Comparison of ENCODE assay signal across 10 cellular contexts in genomic region chr14:35339761-35340406, GRCh38. TPM values are rescaled to one million over a fixed set of nuclear protein-coding genes. Genes with fewer than 3 reads are reported as not detected.
DNase-seq lines count a peak whose midpoint lies in the region; ATAC-seq lines count a peak whose summit lies in the region.
"Had no signal": no experiment of that assay in that cellular context is flagged by ENCODE, and none has a peak within 500 bp of the region (broad histone marks: within the 10 kb centered on the region; RNA-seq: fewer than 3 reads in every experiment).

No MANE protein-coding gene starts in this region.

- peak overlapping the region; percentile 45 for H3K4me3 ChIP-seq in BLaER1
- no peak overlapping the region for H3K4me3 ChIP-seq in H7 (ENCODE audit: insufficient read depth, low read depth, low read length)
- H3K4me3 ChIP-seq in mesendoderm (ENCODE audit: low read length), result no peak overlapping the region
- H3K4me3 ChIP-seq: lung had no signal

- H3K56ac ChIP-seq in mesendoderm (ENCODE audit: low read length), result peak overlapping the region; percentile 17

- peaks cover 91% of the 10 kb centered on the region for H3K4me1 ChIP-seq in BLaER1
- H3K4me1 ChIP-seq in mesendoderm (ENCODE audit: control insufficient read depth, low read depth, low read length), result peaks cover 12% of the 10 kb centered on the region

- H4K8ac ChIP-seq in mesendoderm (ENCODE audit: low read depth, low read length), result no peak overlapping the region

- H3K9ac ChIP-seq in BLaER1 (peak overlapping the region; percentile 73), mesendoderm (ENCODE audit: low read length) (no peak overlapping the region)

- no peaks in the 10 kb centered on the region for H3K79me1 ChIP-seq in mesendoderm (ENCODE audit: low read length)

- H3K4me2 ChIP-seq in BLaER1 (peak overlapping the region; percentile 75), mesendoderm (ENCODE audit: low read length) (no peak overlapping the region)

- no peaks in the 10 kb centered on the region for H3K27me3 ChIP-seq in BLaER1
- H3K27me3 ChIP-seq in H7 (ENCODE audit: control insufficient read depth, insufficient read depth, low read length), result no peaks in the 10 kb centered on the region
- no peaks in the 10 kb centered on the region for H3K27me3 ChIP-seq in mesendoderm (ENCODE audit: insufficient read depth, low read length, poor library complexity)

- no peaks in the 10 kb centered on the region for H3K9me3 ChIP-seq in BLaER1

- no peaks in the 10 kb centered on the region for H3K79me2 ChIP-seq in mesendoderm (ENCODE audit: control insufficient read depth, insufficient read depth, low read length)

- H2AK5ac ChIP-seq in mesendoderm (ENCODE audit: low read length), result peak overlapping the region; percentile 60

- no peak overlapping the region for H2BK120ac ChIP-seq in mesendoderm (ENCODE audit: low read depth, low read length)

- H2BK5ac ChIP-seq in mesendoderm (ENCODE audit: low read length), result no peak overlapping the region

- DNase-seq in H7, result peak; percentile 26
- DNase-seq in SIG-M5 (lab: John Stamatoyannopoulos, UW), result peak; percentile 10
- DNase-seq in mesendoderm, result no peak
- DNase-seq in NCI-H1105 treated with DMSO at 0.1 percent for 48 hours (lab: John Stamatoyannopoulos, UW), result no peak
- DNase-seq in kidney tubule cell (ENCODE audit: low spot score), result no peak
- DNase-seq: DND-41 had no signal

- H4K5ac ChIP-seq in mesendoderm (ENCODE audit: low read length), result no peak overlapping the region

- no peak overlapping the region for H2BK15ac ChIP-seq in mesendoderm (replicated peaks; ENCODE audit: low read depth)

- no peak overlapping the region for H3K18ac ChIP-seq in mesendoderm (ENCODE audit: low read length)

- no peak overlapping the region for H3K23ac ChIP-seq in mesendoderm (ENCODE audit: low read length)

- H3K27ac ChIP-seq in BLaER1 (peak overlapping the region; percentile 85), mesendoderm (ENCODE audit: low read depth, low read length) (no peak overlapping the region)

- ATAC-seq in HG03460 (IDR thresholded peaks at IDR 0.05; ENCODE audit: unreplicated experiment) (no peak), GM21529 (IDR thresholded peaks at IDR 0.05; ENCODE audit: unreplicated experiment) (no peak)

- H3K4ac ChIP-seq in mesendoderm (ENCODE audit: low read depth, low read length), result no peak overlapping the region

- H4K20me1 ChIP-seq in BLaER1, result no peaks in the 10 kb centered on the region

- H3K36me3 ChIP-seq in BLaER1, result no peaks in the 10 kb centered on the region
- no peaks in the 10 kb centered on the region for H3K36me3 ChIP-seq in H7 (replicated peaks; ENCODE audit: control insufficient read depth, insufficient read depth, low read length)
- no peaks in the 10 kb centered on the region for H3K36me3 ChIP-seq in mesendoderm (ENCODE audit: control insufficient read depth, insufficient read depth, low read length)

- WGBS in mesendoderm (ENCODE audit: extremely low coverage, insufficient coverage, low lambda C conversion rate), result no CpG with 5 or more reads among the region's 12 CpGs

RNA-seq across cellular contexts. Expression of gene PSMA6, which starts 47.7 kb away (rescaled TPM):
- total RNA-seq in H7 (2014; rRNA removed; shearing (Covaris generic)), result 206 and 232 TPM in 2 replicates
- polyA plus RNA-seq in mesendoderm (2013, experiment 1 of 2), result 410 TPM
- 407 TPM for polyA plus RNA-seq in mesendoderm (2013, experiment 2 of 2)

Comparison
In these comparisons a context has a peak if more than half of its experiments do, and no peak if none do; other contexts are left out.
1. DNase-seq: peak in H7 (single experiment) and SIG-M5 (single experiment); none in mesendoderm (single experiment), NCI-H1105 treated with DMSO at 0.1 percent for 48 hours (single experiment) and kidney tubule cell (single experiment).